Comparison of ENCODE assay signal across 14 cellular contexts in the genomic region with DNA sequence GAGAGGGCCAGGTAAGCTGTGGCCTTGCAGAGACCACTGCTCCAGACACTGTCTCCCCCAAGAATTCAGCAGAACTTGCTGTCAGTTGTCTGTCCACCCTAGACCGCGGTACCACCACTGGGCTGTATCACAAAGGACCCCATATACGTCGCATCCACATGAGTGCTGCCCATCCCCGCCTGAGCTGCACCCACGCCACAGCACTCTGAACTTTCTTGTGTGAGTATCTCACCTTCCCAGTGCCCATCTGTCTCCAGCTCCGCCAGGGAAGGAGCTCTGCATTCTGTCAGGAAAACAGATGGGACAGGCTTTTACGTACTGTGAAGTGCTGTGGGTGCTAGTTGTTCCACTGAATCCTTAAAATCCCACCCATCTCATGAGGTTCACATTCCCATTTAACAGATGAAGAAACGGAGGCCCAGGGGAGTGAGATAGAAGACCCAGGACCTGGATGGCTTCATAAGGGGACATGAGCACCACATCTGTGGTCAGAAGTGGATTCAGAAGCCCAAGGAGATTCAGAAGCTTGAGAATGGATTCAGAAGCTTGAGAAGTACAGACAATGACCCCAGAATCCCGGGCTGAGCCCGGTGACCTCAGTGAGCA.
"Had no signal": no experiment of that assay in that cellular context is flagged by ENCODE, and none has a peak within 500 bp of the region (broad histone marks: within the 10 kb centered on the region; RNA-seq: fewer than 3 reads in every experiment).

No MANE protein-coding gene starts in this region.

- H3K27me3 Mint-ChIP-seq: activated naive CD8-positive, alpha-beta T cell treated with anti-CD3 and anti-CD28 coated beads, Interleukin-2, amount 10 ng/mL, durations not matched to agents 7 days and 5 days had no signal

- H3K27ac ChIP-seq: upper lobe of left lung had no signal

- ATAC-seq: activated T-cell treated with anti-CD3 and anti-CD28 coated beads, Interleukin-2, amount 50 U/mL, for 72 hours; left cardiac atrium; natural killer cell treated with Interleukin-12 subunit alpha and Interleukin-12 subunit beta and Interleukin-15 and Interleukin-18, amount 100 ng/mL, for 72 hours had no signal

- H3K9me3 Mint-ChIP-seq: activated naive CD8-positive, alpha-beta T cell treated with anti-CD3 and anti-CD28 coated beads, Interleukin-2, amount 10 ng/mL, durations not matched to agents 7 days and 5 days; activated T-cell treated with anti-CD3 and anti-CD28 coated beads, Interleukin-2, amount 50 U/mL, for 72 hours; endodermal cell; natural killer cell treated with Interleukin-12 subunit alpha and Interleukin-12 subunit beta and Interleukin-15 and Interleukin-18, amount 100 ng/mL, for 72 hours had no signal

- H3K36me3 Mint-ChIP-seq: activated naive CD8-positive, alpha-beta T cell treated with anti-CD3 and anti-CD28 coated beads, Interleukin-2, amount 10 ng/mL, durations not matched to agents 7 days and 5 days; natural killer cell treated with Interleukin-12 subunit alpha and Interleukin-12 subunit beta and Interleukin-15 and Interleukin-18, amount 100 ng/mL, for 72 hours had no signal

- H3K36me3 ChIP-seq: breast epithelium, upper lobe of left lung had no signal

- H3K27ac Mint-ChIP-seq: activated naive CD8-positive, alpha-beta T cell treated with anti-CD3 and anti-CD28 coated beads, Interleukin-2, amount 10 ng/mL, durations not matched to agents 7 days and 5 days; activated T-cell treated with anti-CD3 and anti-CD28 coated beads, Interleukin-2, amount 50 U/mL, for 72 hours; natural killer cell treated with Interleukin-12 subunit alpha and Interleukin-12 subunit beta and Interleukin-15 and Interleukin-18, amount 100 ng/mL, for 72 hours had no signal

- H3K4me3 Mint-ChIP-seq: activated naive CD8-positive, alpha-beta T cell treated with anti-CD3 and anti-CD28 coated beads, Interleukin-2, amount 10 ng/mL, durations not matched to agents 7 days and 5 days; activated T-cell treated with anti-CD3 and anti-CD28 coated beads, Interleukin-2, amount 50 U/mL, for 72 hours; endodermal cell; natural killer cell treated with Interleukin-12 subunit alpha and Interleukin-12 subunit beta and Interleukin-15 and Interleukin-18, amount 100 ng/mL, for 72 hours had no signal

- H3K4me3 ChIP-seq: breast epithelium, lung, upper lobe of left lung had no signal

- H3K9me3 ChIP-seq: breast epithelium, upper lobe of left lung had no signal

- H3K4me1 Mint-ChIP-seq: activated naive CD8-positive, alpha-beta T cell treated with anti-CD3 and anti-CD28 coated beads, Interleukin-2, amount 10 ng/mL, durations not matched to agents 7 days and 5 days had no signal

- H3K27me3 ChIP-seq: breast epithelium, upper lobe of left lung had no signal

- DNase-seq: activated CD4-positive, alpha-beta T cell treated with anti-CD3 and anti-CD28 coated beads for 1 hour; activated CD4-positive, alpha-beta T cell treated with anti-CD3 and anti-CD28 coated beads, Interleukin-2, amount 50 U/mL, for 48 hours; activated naive CD8-positive, alpha-beta T cell treated with anti-CD3 and anti-CD28 coated beads, Interleukin-2, amount 10 ng/mL, durations not matched to agents 7 days and 5 days; activated T-cell treated with anti-CD3 and anti-CD28 coated beads, Interleukin-2, amount 50 U/mL, for 72 hours; endodermal cell; erythroblast; hypothalamus; left cardiac atrium; stimulated activated CD4-positive, alpha-beta T cell treated with anti-CD3 and anti-CD28 coated beads, Interleukin-12 subunit alpha, Interleukin-12 subunit beta, amount 100 ng/mL, for 4 hours; stimulated activated naive CD4-positive, alpha-beta T cell treated with Interleukin-2 at 50 U/mL for 16 hours; upper lobe of left lung had no signal
